In genomic region chr1:35577071-35577998, GRCh38 we compare ENCODE assay signal across 8 cellular contexts. TPM values are rescaled to one million over a fixed set of nuclear protein-coding genes. Genes with fewer than 3 reads are reported as not detected.
DNase-seq lines count a peak whose midpoint lies in the region; ATAC-seq and TF ChIP-seq lines count a peak whose summit lies in the region.

No MANE protein-coding gene starts in this region.

- DNase-seq in GM10266 (ENCODE audit: extremely low spot score) (peak; percentile 77), endodermal cell (peak; percentile 82), transverse colon (peak; percentile 59)
- peak; percentile 30 to 36 for DNase-seq in activated CD4-positive, alpha-beta T cell treated with anti-CD3 and anti-CD28 coated beads, Interleukin-2, amount 50 U/mL, for 4 hours

- H3K27ac Mint-ChIP-seq in endodermal cell (no peak overlapping the region), nephron (no peak overlapping the region)

- H3K36me3 Mint-ChIP-seq in endodermal cell (ENCODE audit: low read depth) (no peaks in the 10 kb centered on the region), nephron (ENCODE audit: low read depth) (no peaks in the 10 kb centered on the region)

- H3K9ac ChIP-seq in endodermal cell (ENCODE audit: extremely low read depth, low read length, poor library complexity, severe bottlenecking) = no peak overlapping the region

- in situ Hi-C loops in transverse colon (cut with MboI; ENCODE audit: low pct_ligation_motif_present in 1 of 4, low pct_unique_long_range_greater_than_20kb in 1 of 4, low sequenced_read_pairs in 3 of 4) = no loop called here

- H3K4me1 Mint-ChIP-seq in endodermal cell (peaks cover 11% of the 10 kb centered on the region), nephron (peaks cover 18% of the 10 kb centered on the region)

- no peaks in the 10 kb centered on the region for H3K4me1 ChIP-seq in endodermal cell (ENCODE audit: control insufficient read depth, insufficient read depth, low read length)
- peaks cover 0 to 37% (median 24%) of the 10 kb centered on the region in 4 donors for H3K4me1 ChIP-seq in transverse colon

- no peak for TF ChIP-seq POLR2A in transverse colon (IDR thresholded peaks at IDR 0.05)

- H3K36me3 ChIP-seq in endodermal cell (ENCODE audit: control insufficient read depth, insufficient read depth, low read length) (no peaks in the 10 kb centered on the region), transverse colon (no peaks in the 10 kb centered on the region)

- H3K27ac ChIP-seq in endodermal cell (ENCODE audit: low read depth, low read length) (no peak overlapping the region), transverse colon (peak overlapping the region in 1 of 4 donors; percentile 3)

- H3K9me3 Mint-ChIP-seq in endodermal cell (no peaks in the 10 kb centered on the region), nephron (no peaks in the 10 kb centered on the region)

- H3K27me3 ChIP-seq in endodermal cell (ENCODE audit: control insufficient read depth, insufficient read depth, low read length, poor library complexity, severe bottlenecking) (peaks cover 65% of the 10 kb centered on the region), transverse colon (peaks cover 52% of the 10 kb centered on the region)

- TF ChIP-seq CTCF in GM10266 (IDR thresholded peaks at IDR 0.05; ENCODE audit: control insufficient read depth, insufficient read depth, low read depth, missing control alignments) = no peak
- no peak for TF ChIP-seq CTCF in endodermal cell (conservative IDR thresholded peaks at IDR 0.05)
- TF ChIP-seq CTCF in nephron (IDR thresholded peaks at IDR 0.05; ENCODE audit: unreplicated experiment in 3 of 3) = no peak
- no peak for TF ChIP-seq CTCF in transverse colon (IDR thresholded peaks at IDR 0.05)

- H3K4me3 Mint-ChIP-seq in endodermal cell (peak overlapping the region; percentile 58), nephron (peak overlapping the region; percentile 24 to 46 (median 29))

- intact Hi-C loops in transverse colon (cut with DNase I; ENCODE audit: low total_unique reads) = no loop called here

- WGBS in endodermal cell (ENCODE audit: insufficient coverage in 1 of 2, insufficient read length in 1 of 2), 2 experiments = 21 to 22% methylated on average over 31 to 70 of the region's 70 CpGs
- WGBS in transverse colon (ENCODE audit: low coverage in 1 of 2), 2 donors = 17% methylated on average over 43 of the region's 70 CpGs; no CpG with 5 or more reads in 1 of the 2 donors

- no peaks in the 10 kb centered on the region for H3K9me3 ChIP-seq in endodermal cell (ENCODE audit: control insufficient read depth, low read length)
- no peaks in the 10 kb centered on the region for H3K9me3 ChIP-seq in transverse colon

- ATAC-seq in HG03135 (IDR thresholded peaks at IDR 0.05; ENCODE audit: unreplicated experiment) (peak; percentile 57), HG02759 (IDR thresholded peaks at IDR 0.05; ENCODE audit: unreplicated experiment) (no peak), GM18870 (IDR thresholded peaks at IDR 0.05; ENCODE audit: unreplicated experiment) (no peak)

- H3K4me3 ChIP-seq in endodermal cell (ENCODE audit: low read length) (peak overlapping the region; percentile 40), transverse colon (peak overlapping the region; percentile 26 to 59 (median 32))

- H3K27me3 Mint-ChIP-seq in endodermal cell (ENCODE audit: insufficient read depth) (peaks cover 73% of the 10 kb centered on the region), nephron (ENCODE audit: low read depth) (peaks cover 76% of the 10 kb centered on the region)

- TF ChIP-seq EP300 in transverse colon (IDR thresholded peaks at IDR 0.05; ENCODE audit: low read depth) = no peak

RNA-seq across cellular contexts. Expression of gene TFAP2E, which starts 4.2 kb away (rescaled TPM):
- under 1 TPM; 0.62 to 0.66 TPM for total RNA-seq in endodermal cell
- polyA plus RNA-seq in endodermal cell (2013, experiment 1 of 2) = 0.53 TPM
- 0.54 TPM for polyA plus RNA-seq in endodermal cell (2013, experiment 2 of 2)
- 1 to 10 TPM in 1 of 4 donors, under 1 TPM in 1, not detected in 2; 0.27 to 1.4 TPM for total RNA-seq in transverse colon

RNA-seq across cellular contexts. Expression of gene NCDN, which starts 19.7 kb away (rescaled TPM):
- total RNA-seq in endodermal cell (10 to 100 TPM; 25.3 to 33.4 TPM), transverse colon (10 to 100 TPM in 1 of 4 donors, 1 to 10 TPM in 3; 6.7 to 11.3 (median 9.5) TPM)
- polyA plus RNA-seq in endodermal cell (2013, experiment 1 of 2) = 17.1 TPM
- 15.9 TPM for polyA plus RNA-seq in endodermal cell (2013, experiment 2 of 2)

RNA-seq across cellular contexts. Expression of gene KIAA0319L, which starts 20.1 kb away (rescaled TPM):
- total RNA-seq in endodermal cell = 10 to 100 TPM; 68.4 to 77.6 TPM
- 60.0 TPM for polyA plus RNA-seq in endodermal cell (2013, experiment 1 of 2)
- 50.1 TPM for polyA plus RNA-seq in endodermal cell (2013, experiment 2 of 2)
- 100 to 1,000 TPM in 2 of 4 donors, 10 to 100 TPM in 2; 91.7 to 112 (median 97.6) TPM for total RNA-seq in transverse colon
